In genomic region chr9:80893190-80893589, GRCh38 we compare ENCODE assay signal across 21 cellular contexts.
"Had no signal": no experiment of that assay in that cellular context is flagged by ENCODE, and none has a peak within 500 bp of the region (broad histone marks: within the 10 kb centered on the region; RNA-seq: fewer than 3 reads in every experiment).

No MANE protein-coding gene starts in this region.

- H3K9me3 ChIP-seq: gastrocnemius medialis had no signal

- FAIRE-seq: colon, endothelial cell of umbilical vein, islet of Langerhans had no signal

- ATAC-seq: gastrocnemius medialis; heart right ventricle; left cardiac atrium; left lung; left ventricle myocardium superior; lower lobe of right lung; naive thymus-derived CD4-positive, alpha-beta T cell had no signal

- H3K27ac ChIP-seq: coronary artery, dorsolateral prefrontal cortex, esophagus muscularis mucosa, gastrocnemius medialis, heart right ventricle, left lung, lower lobe of right lung had no signal

- DNase-seq: dermis blood vessel endothelial cell; dorsolateral prefrontal cortex; effector CD4-positive, alpha-beta T cell; effector memory CD4-positive, alpha-beta T cell; foreskin melanocyte; gastrocnemius medialis; glutamatergic neuron; head of caudate nucleus; heart right ventricle; hippocampal formation; left cardiac atrium; left lung; left ventricle myocardium superior; lower lobe of right lung; mesenchymal stem cell; naive thymus-derived CD4-positive, alpha-beta T cell had no signal

- H3K27me3 ChIP-seq: dorsolateral prefrontal cortex, esophagus muscularis mucosa, gastrocnemius medialis, heart right ventricle, left lung had no signal

- H3K36me3 ChIP-seq: esophagus muscularis mucosa, gastrocnemius medialis, heart right ventricle, left lung, lower lobe of right lung had no signal

- H3K4me3 ChIP-seq: coronary artery, dorsolateral prefrontal cortex, esophagus muscularis mucosa, gastrocnemius medialis, heart right ventricle, left lung, lower lobe of right lung had no signal

- H3K4me1 ChIP-seq: esophagus muscularis mucosa, gastrocnemius medialis, heart right ventricle, left lung, lower lobe of right lung had no signal
